In genomic region chr11:71146846-71147245, GRCh38 we compare ENCODE assay signal across 21 cellular contexts.
"Had no signal": no experiment of that assay in that cellular context is flagged by ENCODE, and none has a peak within 500 bp of the region (broad histone marks: within the 10 kb centered on the region; RNA-seq: fewer than 3 reads in every experiment).

No MANE protein-coding gene starts in this region.

- H3K9me3 ChIP-seq: mucosa of descending colon, stomach, thyroid gland had no signal

- H3K4me2 ChIP-seq: smooth muscle cell had no signal

- H3K9me3 Mint-ChIP-seq: immature natural killer cell; mesothelial cell of epicardium; natural killer cell treated with Interleukin-12 subunit alpha and Interleukin-12 subunit beta and Interleukin-15 and Interleukin-18, amount 100 ng/mL, for 72 hours; neural crest cell; stimulated activated effector memory CD8-positive, alpha-beta T cell treated with anti-CD3 and anti-CD28 coated beads, Interleukin-12 subunit alpha, Interleukin-12 subunit beta, amount 100 ng/mL, for 72 hours had no signal

- H3K4me1 ChIP-seq: stomach had no signal

- H3K36me3 Mint-ChIP-seq: immature natural killer cell; mesothelial cell of epicardium; natural killer cell treated with Interleukin-12 subunit alpha and Interleukin-12 subunit beta and Interleukin-15 and Interleukin-18, amount 100 ng/mL, for 72 hours; stimulated activated effector memory CD8-positive, alpha-beta T cell treated with anti-CD3 and anti-CD28 coated beads, Interleukin-12 subunit alpha, Interleukin-12 subunit beta, amount 100 ng/mL, for 72 hours had no signal

- DNase-seq: dorsolateral prefrontal cortex; effector CD4-positive, alpha-beta T cell; hypothalamus; immature natural killer cell; mesenchymal stem cell; mucosa of descending colon; naive B cell; retina; stimulated activated CD4-positive, alpha-beta T cell treated with anti-CD3 and anti-CD28 coated beads, Interleukin-2, amount 100 ng/mL, for 24 hours; stimulated activated CD4-positive, alpha-beta T cell treated with anti-CD3 and anti-CD28 coated beads, Interleukin-4, amount 100 ng/mL, for 24 hours; stimulated activated naive CD4-positive, alpha-beta T cell treated with Interleukin-2 at 50 U/mL for 16 hours; stomach; thyroid gland; trophoblast cell had no signal

- H3K4me3 Mint-ChIP-seq: immature natural killer cell; mesothelial cell of epicardium; naive B cell; natural killer cell treated with Interleukin-12 subunit alpha and Interleukin-12 subunit beta and Interleukin-15 and Interleukin-18, amount 100 ng/mL, for 72 hours; neural crest cell; stimulated activated effector memory CD8-positive, alpha-beta T cell treated with anti-CD3 and anti-CD28 coated beads, Interleukin-12 subunit alpha, Interleukin-12 subunit beta, amount 100 ng/mL, for 72 hours had no signal

- H3K4me3 ChIP-seq: dorsolateral prefrontal cortex, mucosa of descending colon, smooth muscle cell, stomach, thyroid gland had no signal

- H3K27me3 ChIP-seq: thyroid gland had no signal

- H3K27ac ChIP-seq: dorsolateral prefrontal cortex, stomach, thyroid gland had no signal

- ATAC-seq: left lobe of liver, mucosa of descending colon, sciatic nerve had no signal

- H3K36me3 ChIP-seq: thyroid gland had no signal

- H3K27ac Mint-ChIP-seq: immature natural killer cell; mesothelial cell of epicardium; naive B cell; natural killer cell treated with Interleukin-12 subunit alpha and Interleukin-12 subunit beta and Interleukin-15 and Interleukin-18, amount 100 ng/mL, for 72 hours; stimulated activated effector memory CD8-positive, alpha-beta T cell treated with anti-CD3 and anti-CD28 coated beads, Interleukin-12 subunit alpha, Interleukin-12 subunit beta, amount 100 ng/mL, for 72 hours had no signal

- H3K4me1 Mint-ChIP-seq: immature natural killer cell; mesothelial cell of epicardium; naive B cell; neural crest cell; stimulated activated effector memory CD8-positive, alpha-beta T cell treated with anti-CD3 and anti-CD28 coated beads, Interleukin-12 subunit alpha, Interleukin-12 subunit beta, amount 100 ng/mL, for 72 hours had no signal
